In genomic region chr5:139687656-139688055, GRCh38 we compare ENCODE assay signal across 1 cellular context.
TF ChIP-seq lines count a peak whose summit lies in the region.

No MANE protein-coding gene starts in this region.

TF ChIP-seq in K562, 482 proteins besides CTCF, POLR2A, EP300 and RAD21 (continued from another document):
- TF ChIP-seq, protein P1, sequence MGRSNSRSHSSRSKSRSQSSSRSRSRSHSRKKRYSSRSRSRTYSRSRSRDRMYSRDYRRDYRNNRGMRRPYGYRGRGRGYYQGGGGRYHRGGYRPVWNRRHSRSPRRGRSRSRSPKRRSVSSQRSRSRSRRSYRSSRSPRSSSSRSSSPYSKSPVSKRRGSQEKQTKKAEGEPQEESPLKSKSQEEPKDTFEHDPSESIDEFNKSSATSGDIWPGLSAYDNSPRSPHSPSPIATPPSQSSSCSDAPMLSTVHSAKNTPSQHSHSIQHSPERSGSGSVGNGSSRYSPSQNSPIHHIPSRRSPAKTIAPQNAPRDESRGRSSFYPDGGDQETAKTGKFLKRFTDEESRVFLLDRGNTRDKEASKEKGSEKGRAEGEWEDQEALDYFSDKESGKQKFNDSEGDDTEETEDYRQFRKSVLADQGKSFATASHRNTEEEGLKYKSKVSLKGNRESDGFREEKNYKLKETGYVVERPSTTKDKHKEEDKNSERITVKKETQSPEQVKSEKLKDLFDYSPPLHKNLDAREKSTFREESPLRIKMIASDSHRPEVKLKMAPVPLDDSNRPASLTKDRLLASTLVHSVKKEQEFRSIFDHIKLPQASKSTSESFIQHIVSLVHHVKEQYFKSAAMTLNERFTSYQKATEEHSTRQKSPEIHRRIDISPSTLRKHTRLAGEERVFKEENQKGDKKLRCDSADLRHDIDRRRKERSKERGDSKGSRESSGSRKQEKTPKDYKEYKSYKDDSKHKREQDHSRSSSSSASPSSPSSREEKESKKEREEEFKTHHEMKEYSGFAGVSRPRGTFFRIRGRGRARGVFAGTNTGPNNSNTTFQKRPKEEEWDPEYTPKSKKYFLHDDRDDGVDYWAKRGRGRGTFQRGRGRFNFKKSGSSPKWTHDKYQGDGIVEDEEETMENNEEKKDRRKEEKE (IDR thresholded peaks at IDR 0.05; ENCODE audit: borderline replicate concordance in 1 of 2, control insufficient read depth in 1 of 2, low read depth in 2 of 2, low read length in 1 of 2), result no peak
- no peak for TF ChIP-seq CREM (IDR thresholded peaks at IDR 0.05; ENCODE audit: low read depth)
- TF ChIP-seq CCNT2 (IDR thresholded peaks at IDR 0.05; ENCODE audit: borderline replicate concordance, extremely low read depth, insufficient read length, low read depth, low read length), result no peak
- no peak for TF ChIP-seq ATF6 (CRISPR knock-in tag; IDR thresholded peaks at IDR 0.05)
- no peak for TF ChIP-seq NCOR1 (IDR thresholded peaks at IDR 0.05)
- peak; percentile 54 for TF ChIP-seq ESRRA (IDR thresholded peaks at IDR 0.05; ENCODE audit: borderline replicate concordance, low read depth)
- TF ChIP-seq, protein P2, sequence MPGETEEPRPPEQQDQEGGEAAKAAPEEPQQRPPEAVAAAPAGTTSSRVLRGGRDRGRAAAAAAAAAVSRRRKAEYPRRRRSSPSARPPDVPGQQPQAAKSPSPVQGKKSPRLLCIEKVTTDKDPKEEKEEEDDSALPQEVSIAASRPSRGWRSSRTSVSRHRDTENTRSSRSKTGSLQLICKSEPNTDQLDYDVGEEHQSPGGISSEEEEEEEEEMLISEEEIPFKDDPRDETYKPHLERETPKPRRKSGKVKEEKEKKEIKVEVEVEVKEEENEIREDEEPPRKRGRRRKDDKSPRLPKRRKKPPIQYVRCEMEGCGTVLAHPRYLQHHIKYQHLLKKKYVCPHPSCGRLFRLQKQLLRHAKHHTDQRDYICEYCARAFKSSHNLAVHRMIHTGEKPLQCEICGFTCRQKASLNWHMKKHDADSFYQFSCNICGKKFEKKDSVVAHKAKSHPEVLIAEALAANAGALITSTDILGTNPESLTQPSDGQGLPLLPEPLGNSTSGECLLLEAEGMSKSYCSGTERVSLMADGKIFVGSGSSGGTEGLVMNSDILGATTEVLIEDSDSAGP (CRISPR knock-in tag; IDR thresholded peaks at IDR 0.05), result no peak
- 0 out of 2 replicates have a peak, but pooled peaks have one; percentile 5 for TF ChIP-seq MYNN (IDR thresholded peaks at IDR 0.05)
- no peak for TF ChIP-seq MYNN (CRISPR knock-in tag; IDR thresholded peaks at IDR 0.05)
